31 cellular contexts compared by ENCODE assay signal in genomic region chr11:129365816-129366215, GRCh38. TPM values are rescaled to one million over a fixed set of nuclear protein-coding genes. Genes with fewer than 3 reads are reported as not detected.
"Had no signal": no experiment of that assay in that cellular context is flagged by ENCODE, and none has a peak within 500 bp of the region (broad histone marks: within the 10 kb centered on the region; RNA-seq: fewer than 3 reads in every experiment).

No MANE protein-coding gene starts in this region.

- H2AFZ ChIP-seq: hepatocyte had no signal

- H3K79me2 ChIP-seq: hepatocyte had no signal

- H3K9me3 ChIP-seq: neutrophil, ovary, prostate gland, tibial artery had no signal

- H3K36me3 Mint-ChIP-seq: activated naive CD4-positive, alpha-beta T cell treated with anti-CD3 and anti-CD28 coated beads, Interleukin-2, amount 50 U/mL, for 24 hours; brain; memory B cell had no signal

- H3K4me3 ChIP-seq: hepatocyte, ovary, prostate gland, tibial artery had no signal

- H3K27ac Mint-ChIP-seq: activated CD4-positive, alpha-beta T cell treated with anti-CD3 and anti-CD28 coated beads, Interleukin-2, amount 10 ng/mL, durations not matched to agents 7 days and 5 days; activated CD8-positive, alpha-beta T cell treated with anti-CD3 and anti-CD28 coated beads, Interleukin-2, amount 10 ng/mL, durations not matched to agents 7 days and 5 days; activated naive CD4-positive, alpha-beta T cell treated with anti-CD3 and anti-CD28 coated beads, Interleukin-2, amount 50 U/mL, for 24 hours; brain; memory B cell; nephron; stimulated activated naive CD8-positive, alpha-beta T cell treated with anti-CD3 and anti-CD28 coated beads, Interleukin-15, Interleukin-2, amounts not matched to agents 100 ng/mL and 50 ng/mL, for 24 hours had no signal

- H3K27me3 ChIP-seq: ovary had no signal

- H3K4me3 Mint-ChIP-seq: activated CD4-positive, alpha-beta T cell treated with anti-CD3 and anti-CD28 coated beads, Interleukin-2, amount 10 ng/mL, durations not matched to agents 7 days and 5 days; activated CD8-positive, alpha-beta T cell treated with anti-CD3 and anti-CD28 coated beads, Interleukin-2, amount 10 ng/mL, durations not matched to agents 7 days and 5 days; activated naive CD4-positive, alpha-beta T cell treated with anti-CD3 and anti-CD28 coated beads, Interleukin-2, amount 50 U/mL, for 24 hours; brain; memory B cell; nephron; stimulated activated naive CD8-positive, alpha-beta T cell treated with anti-CD3 and anti-CD28 coated beads, Interleukin-15, Interleukin-2, amounts not matched to agents 100 ng/mL and 50 ng/mL, for 24 hours had no signal

- H3K36me3 ChIP-seq: neutrophil, ovary, prostate gland, tibial artery had no signal

- H3K4me1 ChIP-seq: prostate gland had no signal

- H3K9me3 Mint-ChIP-seq: activated CD4-positive, alpha-beta T cell treated with anti-CD3 and anti-CD28 coated beads, Interleukin-2, amount 10 ng/mL, durations not matched to agents 7 days and 5 days; activated naive CD4-positive, alpha-beta T cell treated with anti-CD3 and anti-CD28 coated beads, Interleukin-2, amount 50 U/mL, for 24 hours; memory B cell; stimulated activated naive CD8-positive, alpha-beta T cell treated with anti-CD3 and anti-CD28 coated beads, Interleukin-15, Interleukin-2, amounts not matched to agents 100 ng/mL and 50 ng/mL, for 24 hours had no signal

- H3K4me2 ChIP-seq: hepatocyte had no signal

- DNase-seq: activated CD4-positive, alpha-beta T cell treated with anti-CD3 and anti-CD28 coated beads, Interleukin-2, amount 10 ng/mL, durations not matched to agents 7 days and 5 days; activated CD8-positive, alpha-beta T cell treated with anti-CD3 and anti-CD28 coated beads, Interleukin-2, amount 10 ng/mL, durations not matched to agents 7 days and 5 days; activated gamma-delta T cell treated with Interleukin-2 at 50 U/mL for 16 hours; aorta; caudate nucleus; effector memory CD4-positive, alpha-beta T cell; glutamatergic neuron; ovary; right cardiac atrium; stimulated activated CD4-positive, alpha-beta T cell treated with anti-CD3 and anti-CD28 coated beads, Interleukin-1b, Interleukin-23, amount 100 ng/mL, for 48 hours; substantia nigra; T-helper 2 cell; tibial artery had no signal

- ATAC-seq: activated CD4-positive, CD25-positive, alpha-beta regulatory T cell treated with anti-CD3 and anti-CD28 coated beads, Interleukin-2, amount 50 U/mL, for 24 hours; activated CD8-positive, alpha-beta T cell treated with anti-CD3 and anti-CD28 coated beads, Interleukin-2, amount 10 ng/mL, durations not matched to agents 7 days and 5 days; esophagus mucosa; right cardiac atrium had no signal

- H3K27ac ChIP-seq: hepatocyte, neutrophil, ovary, prostate gland, tibial artery, VCaP had no signal

- H3K4me1 Mint-ChIP-seq: activated CD4-positive, alpha-beta T cell treated with anti-CD3 and anti-CD28 coated beads, Interleukin-2, amount 10 ng/mL, durations not matched to agents 7 days and 5 days; activated naive CD4-positive, alpha-beta T cell treated with anti-CD3 and anti-CD28 coated beads, Interleukin-2, amount 50 U/mL, for 24 hours; brain; memory B cell had no signal

RNA-seq across cellular contexts. Expression of gene BARX2, which starts 9.8 kb away (rescaled TPM):
- total RNA-seq: activated CD4-positive, alpha-beta T cell treated with anti-CD3 and anti-CD28 coated beads, Interleukin-2, amount 10 ng/mL, durations not matched to agents 7 days and 5 days; activated CD8-positive, alpha-beta T cell treated with anti-CD3 and anti-CD28 coated beads, Interleukin-2, amount 10 ng/mL, durations not matched to agents 7 days and 5 days; aorta; dermis microvascular lymphatic vessel endothelial cell; frontal cortex; liver; mononuclear cell; myocyte; right cardiac atrium; skeletal muscle tissue had no signal
- polyA plus RNA-seq: liver, right cardiac atrium, urinary bladder had no signal
